In the genomic region with DNA sequence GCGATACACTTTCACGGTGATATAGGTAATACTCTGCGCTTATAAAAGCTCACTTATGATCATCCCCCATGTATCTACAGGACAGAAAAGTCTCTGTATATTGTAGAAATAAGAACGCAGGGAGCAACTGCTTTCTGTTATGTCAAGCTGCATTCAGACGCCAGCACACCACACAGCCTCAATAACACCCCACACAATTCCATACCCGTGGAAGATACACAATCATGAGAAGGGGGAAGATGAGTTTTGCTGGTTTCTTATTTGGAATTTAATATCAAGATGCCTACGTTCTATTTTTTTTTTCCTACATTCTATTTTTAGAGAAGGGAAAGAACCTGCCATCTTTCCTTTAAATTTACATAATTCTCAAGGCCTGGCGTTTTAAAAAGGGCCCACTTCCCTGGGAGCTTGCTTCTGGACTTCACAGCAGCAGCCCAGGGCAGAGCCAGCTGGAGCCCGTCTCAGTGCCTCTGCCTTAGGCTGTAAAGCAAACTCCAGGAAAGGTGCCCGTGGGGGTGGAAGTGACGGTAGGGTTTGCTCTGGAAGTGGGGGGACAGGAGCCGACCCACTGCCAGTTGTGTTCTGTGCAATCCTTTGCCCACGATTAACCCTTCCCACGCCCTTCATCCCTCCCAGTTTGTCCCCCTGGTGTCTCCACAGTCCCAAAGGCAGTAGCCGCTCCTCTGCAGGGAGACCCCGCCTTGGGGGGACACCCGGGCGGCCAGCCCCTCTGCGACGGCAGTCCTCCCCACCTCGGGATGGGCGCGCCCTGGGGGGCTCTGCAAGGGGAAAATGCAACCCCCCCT, we compare ENCODE assay signal across 10 cellular contexts. TPM values are rescaled to one million over a fixed set of nuclear protein-coding genes. Genes with fewer than 3 reads are reported as not detected.
DNase-seq lines count a peak whose midpoint lies in the region; ATAC-seq, FAIRE-seq and TF ChIP-seq lines count a peak whose summit lies in the region.
"Had no signal": no experiment of that assay in that cellular context is flagged by ENCODE, and none has a peak within 500 bp of the region (broad histone marks: within the 10 kb centered on the region; RNA-seq: fewer than 3 reads in every experiment).

No MANE protein-coding gene starts in this region.

- DNase-seq in HFF-Myc (ENCODE audit: extremely low read depth, low read depth) (no peak), colonic mucosa (peak; percentile 31), left kidney (ENCODE audit: low read depth, low spot score) (peak; percentile 75), T1000 (lab: John Stamatoyannopoulos, UW) (no peak), RCC 7860 (ENCODE audit: low spot score) (no peak)
- DNase-seq: activated CD4-positive, alpha-beta T cell treated with anti-CD3 and anti-CD28 coated beads, Interleukin-2, amount 50 U/mL, for 4 hours had no signal

- H3K27ac ChIP-seq in colonic mucosa (peak overlapping the region; percentile 20), stomach smooth muscle (ENCODE audit: low read length) (peak overlapping the region; percentile 95)

- no peak for FAIRE-seq in RCC 7860 (lab: Jason Lieb, UNC)

- H3K9me3 ChIP-seq in colonic mucosa (no peaks in the 10 kb centered on the region), stomach smooth muscle (ENCODE audit: control insufficient read depth in 2 of 2, low read length in 2 of 2) (no peaks in the 10 kb centered on the region)

- no peaks in the 10 kb centered on the region for H3K36me3 ChIP-seq in colonic mucosa
- peaks cover 0 to 12% of the 10 kb centered on the region in 2 donors for H3K36me3 ChIP-seq in stomach smooth muscle (ENCODE audit: control insufficient read depth in 2 of 2, insufficient read depth in 2 of 2, low read length in 2 of 2)

- H3K4me3 ChIP-seq in HFF-Myc (replicated peaks; ENCODE audit: low read depth, low read length) (peak overlapping the region; percentile 96), colonic mucosa (peak overlapping the region; percentile 39), stomach smooth muscle (ENCODE audit: low read length in 2 of 2) (peak overlapping the region; percentile 64 to 98)

- H3K27me3 ChIP-seq in colonic mucosa, result no peaks in the 10 kb centered on the region
- H3K27me3 ChIP-seq in stomach smooth muscle (ENCODE audit: control insufficient read depth in 1 of 2, insufficient read depth in 2 of 2, low read length in 2 of 2), result no peaks in the 10 kb centered on the region

- intact Hi-C loops in colonic mucosa (cut with DNase I), result no loop called here

- no peak for TF ChIP-seq CTCF in HFF-Myc (IDR thresholded peaks at IDR 0.05; ENCODE audit: low read depth, low read length, missing control alignments)
- TF ChIP-seq CTCF in colonic mucosa (IDR thresholded peaks at IDR 0.05), result no peak

- ATAC-seq in HG02938 (IDR thresholded peaks at IDR 0.05; ENCODE audit: unreplicated experiment), result no peak
- ATAC-seq in GM21619 (IDR thresholded peaks at IDR 0.05; ENCODE audit: unreplicated experiment), result no peak
- ATAC-seq: naive thymus-derived CD8-positive, alpha-beta T cell had no signal

- H3K9ac ChIP-seq in colonic mucosa (ENCODE audit: low read depth in 2 of 2, low read length in 2 of 2) (peak overlapping the region in 1 of 2 donors; percentile 61), stomach smooth muscle (ENCODE audit: low read length in 2 of 2) (peak overlapping the region; percentile 79 to 89)

- H3K4me1 ChIP-seq in colonic mucosa, result peaks cover 6% of the 10 kb centered on the region
- H3K4me1 ChIP-seq in stomach smooth muscle (ENCODE audit: control insufficient read depth, insufficient read depth, low read length), result peaks cover 36% of the 10 kb centered on the region

RNA-seq across cellular contexts. Expression of a gene that starts 5.3 kb away (rescaled TPM):
- total RNA-seq in colonic mucosa, result 10 to 100 TPM; 43.4 to 59.1 TPM

RNA-seq across cellular contexts. Expression of a gene that starts 6.9 kb away (rescaled TPM):
- total RNA-seq in colonic mucosa, result 10 to 100 TPM; 16.6 to 34.3 TPM

Comparison
In these comparisons a context has a peak if more than half of its experiments do, and no peak if none do; other contexts are left out.
1. DNase-seq: peak in colonic mucosa (single experiment) and left kidney (single experiment); none in HFF-Myc (single experiment), T1000 (single experiment) and RCC 7860 (single experiment).
2. H3K4me3 ChIP-seq: peak in every context shown above with its lines; median percentile 96 in HFF-Myc; 81 in stomach smooth muscle; 39 in colonic mucosa.